In the genomic region with DNA sequence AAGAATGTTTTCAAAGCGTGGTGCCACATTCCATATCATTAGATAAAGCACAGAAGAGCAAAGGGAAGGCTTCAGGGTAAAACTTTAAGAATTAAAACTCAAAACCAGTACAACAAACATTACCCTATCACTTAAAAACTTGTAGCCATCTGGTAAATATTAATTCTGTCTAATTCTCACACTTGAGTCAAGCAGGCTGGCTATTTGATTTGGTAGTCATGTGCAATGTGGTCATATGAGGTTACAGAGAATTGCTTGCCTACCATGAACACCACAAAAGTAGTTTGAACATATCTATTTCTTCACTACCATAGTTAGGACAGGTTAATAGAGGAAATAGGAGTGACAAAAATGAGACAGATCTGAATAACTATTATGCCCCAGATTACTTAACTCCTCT, we compare ENCODE assay signal across 16 cellular contexts.
DNase-seq lines count a peak whose midpoint lies in the region; ATAC-seq, FAIRE-seq and TF ChIP-seq lines count a peak whose summit lies in the region.
"Had no signal": no experiment of that assay in that cellular context is flagged by ENCODE, and none has a peak within 500 bp of the region (broad histone marks: within the 10 kb centered on the region; RNA-seq: fewer than 3 reads in every experiment).

No MANE protein-coding gene starts in this region.

- dilution Hi-C loops in IMR-90 (cut with HindIII; ENCODE audit: low sequenced_read_pairs, unreplicated experiment), result no loop called here

- in situ Hi-C loops in IMR-90 (cut with MboI; ENCODE audit: low sequenced_read_pairs), result no loop called here

- H3K9me3 ChIP-seq in IMR-90 (ENCODE audit: control insufficient read depth, insufficient read depth, low read length), result no peaks in the 10 kb centered on the region
- H3K9me3 ChIP-seq: Peyer's patch had no signal

- TF ChIP-seq RAD21 in IMR-90 (IDR thresholded peaks at IDR 0.05; ENCODE audit: low read length), result no peak

- ATAC-seq in IMR-90 (ENCODE audit: low read depth), result no peak

- peak overlapping the region; percentile 16; the same call in 1 of the 2 replicates for H3K23ac ChIP-seq in IMR-90 (ENCODE audit: low read depth, low read length)

- TF ChIP-seq CTCF in D721Med (IDR thresholded peaks at IDR 0.05; ENCODE audit: insufficient read depth, missing control alignments), result no peak
- TF ChIP-seq CTCF in IMR-90 (conservative IDR thresholded peaks at IDR 0.05; ENCODE audit: low read depth, low read length), result no peak

- no peak overlapping the region for H3K4me2 ChIP-seq in IMR-90 (ENCODE audit: low read depth, low read length)

- intact Hi-C loops in IMR-90 (cut with micrococcal nuclease), result no loop called here

- H4K8ac ChIP-seq in IMR-90 (ENCODE audit: low read depth in 2 of 2, low read length in 2 of 2), result no peak overlapping the region

- H3K4me3 ChIP-seq in IMR-90 (ENCODE audit: insufficient read depth, low read depth, low read length), result no peak overlapping the region
- H3K4me3 ChIP-seq: Peyer's patch had no signal

- H3K14ac ChIP-seq in IMR-90 (replicated peaks; ENCODE audit: low read depth, low read length), result no peak overlapping the region

- H3K4me1 ChIP-seq in IMR-90 (ENCODE audit: control insufficient read depth, insufficient read depth, low read length), result peaks cover 3% of the 10 kb centered on the region; the same call in 1 of the 2 replicates
- H3K4me1 ChIP-seq: Peyer's patch had no signal

- no CpG with 5 or more reads among the region's 1 CpG for WGBS in IMR-90 (ENCODE audit: extremely low coverage in 2 of 2, insufficient read length in 1 of 2), 2 experiments

- CTCF ChIA-PET in IMR-90 (lab: Yijun Ruan, JAX), result no interaction called here

- peak overlapping the region; percentile 35; the same call in 1 of the 2 replicates for H3K18ac ChIP-seq in IMR-90 (ENCODE audit: low read depth, low read length)

- H4K5ac ChIP-seq in IMR-90 (ENCODE audit: low read depth, low read length), result no peak overlapping the region; the same call in 1 of the 2 replicates

- H2BK20ac ChIP-seq in IMR-90 (ENCODE audit: low read depth, low read length), result 0 out of 2 replicates have a peak overlapping the region, but pooled peaks have one; percentile 63

- no peak overlapping the region for H3K9ac ChIP-seq in IMR-90 (ENCODE audit: low read depth, low read length)

- H3K56ac ChIP-seq in IMR-90 (ENCODE audit: extremely low read depth, insufficient read depth, low read length), result no peak overlapping the region

- peak overlapping the region; percentile 37; the same call in 1 of the 2 replicates for H2BK120ac ChIP-seq in IMR-90 (ENCODE audit: low read depth, low read length)

- peaks cover 3% of the 10 kb centered on the region for H3K9me1 ChIP-seq in IMR-90 (ENCODE audit: insufficient read depth, low read length)

- H3K79me1 ChIP-seq in IMR-90 (ENCODE audit: low read depth in 1 of 2, low read length in 2 of 2), result no peaks in the 10 kb centered on the region

- no peak for TF ChIP-seq POLR2A in IMR-90 (IDR thresholded peaks at IDR 0.05; ENCODE audit: low read depth, low read length)

- POLR2A ChIA-PET in IMR-90 (lab: Charles Lee; ENCODE audit: unreplicated experiment), result no interaction called here

- peak; percentile 70 for FAIRE-seq in D721Med (lab: Jason Lieb, UNC)
- FAIRE-seq: G401.6 had no signal

- no peak overlapping the region for H2BK15ac ChIP-seq in IMR-90 (ENCODE audit: low read depth, low read length)

- DNase-seq in D721Med (ENCODE audit: insufficient read length, low spot score) (no peak), IMR-90 (no peak), fibroblast of peridontal ligament (ENCODE audit: extremely low read depth) (peak; percentile 37), renal cortical epithelial cell (ENCODE audit: low read depth) (peak; percentile 71), HuH-7.5 (ENCODE audit: low spot score) (no peak), cerebellar cortex (ENCODE audit: low spot score) (no peak)
- no peak for DNase-seq in stimulated activated CD4-positive, alpha-beta T cell treated with anti-CD3 and anti-CD28 coated beads, Interleukin-2, amount 100 ng/mL, for 48 hours
- DNase-seq: H7, MV-4-11, NCI-H1417 treated with DMSO at 0.1 percent for 48 hours, NCI-H2029, NCI-H2171 treated with DMSO at 0.1 percent for 48 hours, NCI-H510A, Peyer's patch, SHP77 had no signal

- no peak overlapping the region for H4K91ac ChIP-seq in IMR-90 (ENCODE audit: insufficient read depth, low read depth, low read length)

- H2AK9ac ChIP-seq in IMR-90 (replicated peaks; ENCODE audit: low read depth, low read length, poor library complexity), result no peak overlapping the region

- H3K27me3 ChIP-seq in IMR-90 (ENCODE audit: control insufficient read depth, insufficient read depth, low read length), result no peaks in the 10 kb centered on the region
- H3K27me3 ChIP-seq: Peyer's patch had no signal

- H2BK5ac ChIP-seq in IMR-90 (ENCODE audit: low read depth, low read length, poor library complexity, severe bottlenecking), result no peak overlapping the region

- H2AFZ ChIP-seq in IMR-90 (replicated peaks; ENCODE audit: low read length, poor library complexity), result no peak overlapping the region

- 0 out of 2 replicates have a peak overlapping the region, but pooled peaks have one; percentile 51 for H2AK5ac ChIP-seq in IMR-90 (ENCODE audit: low read depth, low read length)

- no TSS peak for BruUV-seq in IMR-90 (replicated peaks; lab: Mats Ljungman, UMichigan)

- no peak overlapping the region for H3K27ac ChIP-seq in IMR-90 (ENCODE audit: insufficient read depth, low read length)
- H3K27ac ChIP-seq: Peyer's patch had no signal

- H3K4ac ChIP-seq in IMR-90 (ENCODE audit: low read depth, low read length), result peak overlapping the region; percentile 44; the same call in 1 of the 2 replicates

- no peaks in the 10 kb centered on the region for H4K20me1 ChIP-seq in IMR-90 (ENCODE audit: insufficient read depth, low read length)

- H3K36me3 ChIP-seq in IMR-90 (ENCODE audit: control insufficient read depth, insufficient read depth, low read length), result no peaks in the 10 kb centered on the region
- H3K36me3 ChIP-seq: Peyer's patch had no signal

TF ChIP-seq in IMR-90, 13 proteins besides CTCF, POLR2A, EP300 and RAD21:
- TF ChIP-seq SMC3 (IDR thresholded peaks at IDR 0.05; ENCODE audit: low read depth, low read length), result no peak
- TF ChIP-seq NFE2L2 (IDR thresholded peaks at IDR 0.05; ENCODE audit: low read depth, low read length), result no peak
- no peak for TF ChIP-seq BHLHE40 (IDR thresholded peaks at IDR 0.05; ENCODE audit: low read depth, low read length)
- no peak for TF ChIP-seq CEBPB (IDR thresholded peaks at IDR 0.05; ENCODE audit: low read depth, low read length)
- no peak for TF ChIP-seq CHD1 (IDR thresholded peaks at IDR 0.05; ENCODE audit: low read depth, low read length)
- TF ChIP-seq MAZ (IDR thresholded peaks at IDR 0.05; ENCODE audit: borderline replicate concordance, low read depth, low read length), result no peak
- no peak for TF ChIP-seq ELK1 (IDR thresholded peaks at IDR 0.05; ENCODE audit: borderline replicate concordance, low read depth, low read length)
- TF ChIP-seq FOS (IDR thresholded peaks at IDR 0.05; ENCODE audit: low read depth, low read length), result no peak
- TF ChIP-seq MXI1 (IDR thresholded peaks at IDR 0.05; ENCODE audit: borderline replicate concordance, low read depth, low read length), result no peak
- no peak for TF ChIP-seq MAFK (IDR thresholded peaks at IDR 0.05; ENCODE audit: low read depth, low read length)
- TF ChIP-seq USF2 (IDR thresholded peaks at IDR 0.05; ENCODE audit: low read depth, low read length), result no peak

Comparison
In these comparisons a context has a peak if more than half of its experiments do, and no peak if none do; other contexts are left out.
1. DNase-seq: peak in fibroblast of peridontal ligament (single experiment) and renal cortical epithelial cell (single experiment); none in D721Med (single experiment), IMR-90 (single experiment), stimulated activated CD4-positive, alpha-beta T cell treated with anti-CD3 and anti-CD28 coated beads, Interleukin-2, amount 100 ng/mL, for 48 hours (0 of 2), HuH-7.5 (single experiment) and cerebellar cortex (single experiment).